ENCODE assay signal across 29 cellular contexts in the genomic region with DNA sequence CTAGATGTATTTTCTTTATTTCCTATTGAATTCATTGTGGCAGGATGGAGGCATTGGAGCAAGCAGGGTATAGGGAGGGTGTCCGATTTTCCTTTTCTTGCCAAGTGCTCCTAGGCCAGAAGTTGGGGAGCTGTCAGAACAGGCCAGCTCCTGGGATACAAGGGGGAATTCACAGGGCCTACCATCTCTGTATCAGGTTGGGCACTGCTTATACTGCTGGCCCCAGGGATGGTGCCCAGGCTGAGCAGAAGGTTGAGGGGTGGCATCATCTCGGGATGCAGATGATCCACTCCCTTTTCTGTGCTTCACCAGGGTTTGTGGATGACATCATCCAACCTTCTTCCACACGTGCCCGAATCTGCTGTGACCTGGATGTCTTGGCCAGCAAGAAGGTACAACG.
"Had no signal": no experiment of that assay in that cellular context is flagged by ENCODE, and none has a peak within 500 bp of the region (broad histone marks: within the 10 kb centered on the region; RNA-seq: fewer than 3 reads in every experiment).

No MANE protein-coding gene starts in this region.

- H3K4me1 Mint-ChIP-seq: activated CD4-positive, alpha-beta T cell treated with anti-CD3 and anti-CD28 coated beads for 36 hours; activated CD8-positive, alpha-beta memory T cell treated with anti-CD3 and anti-CD28 coated beads, Interleukin-2, amount 10 ng/mL, durations not matched to agents 7 days and 5 days; activated naive CD8-positive, alpha-beta T cell treated with anti-CD3 and anti-CD28 coated beads, Interleukin-2, amount 10 ng/mL, durations not matched to agents 7 days and 5 days; brain; endodermal cell had no signal

- DNase-seq: activated CD4-positive, alpha-beta memory T cell treated with anti-CD3 and anti-CD28 coated beads for 36 hours; activated CD4-positive, alpha-beta T cell treated with anti-CD3 and anti-CD28 coated beads for 36 hours; activated CD4-positive, alpha-beta T cell treated with anti-CD3 and anti-CD28 coated beads, Interleukin-2, amount 10 ng/mL, durations not matched to agents 24 days and 14 days; activated CD4-positive, CD25-positive, alpha-beta regulatory T cell; activated CD4-positive, CD25-positive, alpha-beta regulatory T cell treated with anti-CD3 and anti-CD28 coated beads, Interleukin-2, amount 50 U/mL, for 72 hours; activated CD8-positive, alpha-beta memory T cell treated with anti-CD3 and anti-CD28 coated beads, Interleukin-2, amount 10 ng/mL, durations not matched to agents 7 days and 5 days; activated CD8-positive, alpha-beta memory T cell treated with anti-CD3 and anti-CD28 coated beads, Interleukin-2, amount 50 U/mL, for 4 hours; activated CD8-positive, alpha-beta T cell treated with anti-CD3 and anti-CD28 coated beads, Interleukin-2, amount 10 ng/mL, durations not matched to agents 7 days and 5 days; activated effector memory CD4-positive, alpha-beta T cell treated with Interleukin-2 at 50 U/mL for 16 hours; activated gamma-delta T cell treated with Interleukin-2 at 50 U/mL for 16 hours; activated naive CD4-positive, alpha-beta T cell treated with anti-CD3 and anti-CD28 coated beads for 36 hours; activated naive CD8-positive, alpha-beta T cell treated with anti-CD3 and anti-CD28 coated beads, Interleukin-2, amount 10 ng/mL, durations not matched to agents 7 days and 5 days; activated T-cell treated with anti-CD3 and anti-CD28 coated beads, Interleukin-2, amount 50 U/mL, for 1 hour; central memory CD4-positive, alpha-beta T cell; cerebellar nuclear complex; colonic mucosa; effector CD8-positive, alpha-beta T cell; endodermal cell; foreskin fibroblast; gastrocnemius medialis; heart right ventricle; T-helper 2 cell had no signal

- H3K9me3 ChIP-seq: ascending aorta, breast epithelium, colonic mucosa, gastrocnemius medialis, heart right ventricle had no signal

- ATAC-seq: activated CD4-positive, alpha-beta T cell treated with anti-CD3 and anti-CD28 coated beads for 36 hours; activated CD8-positive, alpha-beta memory T cell treated with anti-CD3 and anti-CD28 coated beads, Interleukin-2, amount 10 ng/mL, durations not matched to agents 7 days and 5 days; activated CD8-positive, alpha-beta T cell treated with anti-CD3 and anti-CD28 coated beads, Interleukin-2, amount 10 ng/mL, durations not matched to agents 7 days and 5 days; activated naive CD4-positive, alpha-beta T cell treated with anti-CD3 and anti-CD28 coated beads, Interleukin-2, amount 50 U/mL, for 72 hours; activated T-helper 17 cell treated with anti-CD3 and anti-CD28 coated beads, Interleukin-2, amount 50 U/mL, for 72 hours; esophagus mucosa had no signal

- H3K4me3 ChIP-seq: ascending aorta, breast epithelium, cardiac muscle cell, colonic mucosa, gastrocnemius medialis, heart right ventricle had no signal

- H3K36me3 ChIP-seq: breast epithelium, colonic mucosa had no signal

- H3K27ac Mint-ChIP-seq: activated CD4-positive, alpha-beta memory T cell treated with anti-CD3 and anti-CD28 coated beads for 36 hours; activated CD4-positive, alpha-beta T cell treated with anti-CD3 and anti-CD28 coated beads for 36 hours; activated CD4-positive, alpha-beta T cell treated with anti-CD3 and anti-CD28 coated beads, Interleukin-2, amount 10 ng/mL, durations not matched to agents 24 days and 14 days; activated CD8-positive, alpha-beta memory T cell treated with anti-CD3 and anti-CD28 coated beads, Interleukin-2, amount 10 ng/mL, durations not matched to agents 7 days and 5 days; activated CD8-positive, alpha-beta T cell treated with anti-CD3 and anti-CD28 coated beads, Interleukin-2, amount 10 ng/mL, durations not matched to agents 7 days and 5 days; activated naive CD4-positive, alpha-beta T cell treated with anti-CD3 and anti-CD28 coated beads for 36 hours; activated naive CD4-positive, alpha-beta T cell treated with anti-CD3 and anti-CD28 coated beads, Interleukin-2, amount 50 U/mL, for 72 hours; activated naive CD8-positive, alpha-beta T cell treated with anti-CD3 and anti-CD28 coated beads, Interleukin-2, amount 10 ng/mL, durations not matched to agents 7 days and 5 days; activated T-helper 17 cell treated with anti-CD3 and anti-CD28 coated beads, Interleukin-2, amount 50 U/mL, for 72 hours; brain; endodermal cell had no signal

- H3K9me3 Mint-ChIP-seq: activated CD4-positive, alpha-beta T cell treated with anti-CD3 and anti-CD28 coated beads, Interleukin-2, amount 10 ng/mL, durations not matched to agents 24 days and 14 days; activated naive CD4-positive, alpha-beta T cell treated with anti-CD3 and anti-CD28 coated beads for 36 hours; activated naive CD8-positive, alpha-beta T cell treated with anti-CD3 and anti-CD28 coated beads, Interleukin-2, amount 10 ng/mL, durations not matched to agents 7 days and 5 days; activated T-helper 17 cell treated with anti-CD3 and anti-CD28 coated beads, Interleukin-2, amount 50 U/mL, for 72 hours had no signal

- H3K27me3 ChIP-seq: ascending aorta, breast epithelium, cardiac muscle cell, colonic mucosa, gastrocnemius medialis, heart right ventricle had no signal

- H3K4me1 ChIP-seq: ascending aorta, breast epithelium, colonic mucosa, gastrocnemius medialis had no signal

- H3K27ac ChIP-seq: ascending aorta, breast epithelium, cardiac muscle cell, colonic mucosa, gastrocnemius medialis, heart right ventricle had no signal

- H3K4me3 Mint-ChIP-seq: activated CD4-positive, alpha-beta memory T cell treated with anti-CD3 and anti-CD28 coated beads for 36 hours; activated CD4-positive, alpha-beta T cell treated with anti-CD3 and anti-CD28 coated beads for 36 hours; activated CD4-positive, alpha-beta T cell treated with anti-CD3 and anti-CD28 coated beads, Interleukin-2, amount 10 ng/mL, durations not matched to agents 24 days and 14 days; activated CD8-positive, alpha-beta memory T cell treated with anti-CD3 and anti-CD28 coated beads, Interleukin-2, amount 10 ng/mL, durations not matched to agents 7 days and 5 days; activated CD8-positive, alpha-beta T cell treated with anti-CD3 and anti-CD28 coated beads, Interleukin-2, amount 10 ng/mL, durations not matched to agents 7 days and 5 days; activated naive CD4-positive, alpha-beta T cell treated with anti-CD3 and anti-CD28 coated beads for 36 hours; activated naive CD8-positive, alpha-beta T cell treated with anti-CD3 and anti-CD28 coated beads, Interleukin-2, amount 10 ng/mL, durations not matched to agents 7 days and 5 days; activated T-helper 17 cell treated with anti-CD3 and anti-CD28 coated beads, Interleukin-2, amount 50 U/mL, for 72 hours; brain; endodermal cell had no signal

- H3K27me3 Mint-ChIP-seq: activated CD4-positive, alpha-beta memory T cell treated with anti-CD3 and anti-CD28 coated beads for 36 hours; activated CD4-positive, alpha-beta T cell treated with anti-CD3 and anti-CD28 coated beads for 36 hours; activated CD4-positive, alpha-beta T cell treated with anti-CD3 and anti-CD28 coated beads, Interleukin-2, amount 10 ng/mL, durations not matched to agents 24 days and 14 days; activated CD8-positive, alpha-beta memory T cell treated with anti-CD3 and anti-CD28 coated beads, Interleukin-2, amount 10 ng/mL, durations not matched to agents 7 days and 5 days; activated naive CD8-positive, alpha-beta T cell treated with anti-CD3 and anti-CD28 coated beads, Interleukin-2, amount 10 ng/mL, durations not matched to agents 7 days and 5 days; activated T-helper 17 cell treated with anti-CD3 and anti-CD28 coated beads, Interleukin-2, amount 50 U/mL, for 72 hours; brain had no signal
